Comparison of ENCODE assay signal across 13 cellular contexts in the genomic region with DNA sequence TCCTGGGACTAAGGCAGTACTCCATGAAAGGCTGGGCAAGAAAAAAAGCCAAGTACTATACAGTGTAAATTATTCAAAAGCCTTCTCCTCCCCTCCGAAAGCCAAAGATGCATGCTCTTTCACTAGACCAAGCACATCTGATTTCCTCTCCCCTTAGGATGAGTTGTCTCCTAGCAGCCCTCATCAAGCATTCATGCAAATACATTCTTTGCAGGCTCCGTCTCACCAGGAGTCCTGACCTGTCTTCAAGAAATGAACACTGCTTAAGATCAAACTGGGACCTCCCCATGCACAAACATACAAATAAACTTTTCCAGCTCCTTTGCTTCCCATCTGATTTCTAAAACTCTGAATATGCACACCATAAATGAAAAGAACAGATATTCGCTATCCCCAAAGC.
DNase-seq lines count a peak whose midpoint lies in the region; ATAC-seq, FAIRE-seq and TF ChIP-seq lines count a peak whose summit lies in the region.
"Had no signal": no experiment of that assay in that cellular context is flagged by ENCODE, and none has a peak within 500 bp of the region (broad histone marks: within the 10 kb centered on the region; RNA-seq: fewer than 3 reads in every experiment).

No MANE protein-coding gene starts in this region.

- no peak for TF ChIP-seq EP300 in H1 (IDR thresholded peaks at IDR 0.05; ENCODE audit: borderline replicate concordance in 1 of 2, low read depth in 2 of 2, low read length in 2 of 2)

- no peak overlapping the region for H3K23ac ChIP-seq in H1 (ENCODE audit: insufficient read length)
- H3K23ac ChIP-seq in H9 (ENCODE audit: insufficient read length, low read depth, low read length) = no peak overlapping the region

- H3K36me3 Mint-ChIP-seq in GM23338 (ENCODE audit: low read depth) (peaks cover 3% of the 10 kb centered on the region; the same call in 1 of the 3 replicates), neural progenitor cell (no peaks in the 10 kb centered on the region), H9 (ENCODE audit: insufficient read depth in 1 of 3, low read depth in 3 of 3) (peaks cover 0 to 15% (median 5%) of the 10 kb centered on the region in 3 experiments; a peak in 4 of 7 replicates)
- H3K36me3 Mint-ChIP-seq: CD4-positive, CD25-positive, alpha-beta regulatory T cell had no signal

- no peak overlapping the region for H2BK5ac ChIP-seq in H1 (ENCODE audit: low read depth, low read length)
- H2BK5ac ChIP-seq in H9 (ENCODE audit: insufficient read length, low read length) = no peak overlapping the region

- H2BK120ac ChIP-seq in H1 (replicated peaks; ENCODE audit: low read depth, low read length) (no peak overlapping the region), H9 (ENCODE audit: low read depth, low read length, poor library complexity, severe bottlenecking) (no peak overlapping the region)

- H3K4ac ChIP-seq in H1 (replicated peaks; ENCODE audit: insufficient read length, low read depth, low read length) (peak overlapping the region; percentile 10), H9 (ENCODE audit: low read depth, low read length) (no peak overlapping the region)

- CTCF ChIA-PET in H1 (lab: Charles Lee; ENCODE audit: partially characterized antibody) = interaction anchor here (1.2 kb wide), 1 partner anchor 133 kb away, joined by 7 read pairs; no protein-coding TSS in a partner anchor

- H3K79me2 ChIP-seq in GM23338 (replicated peaks; ENCODE audit: insufficient read depth) (no peaks in the 10 kb centered on the region), H1 (ENCODE audit: control insufficient read depth in 1 of 2, insufficient read depth in 2 of 2, low read length in 2 of 2) (no peaks in the 10 kb centered on the region), neural progenitor cell (ENCODE audit: low read depth) (no peaks in the 10 kb centered on the region), H9 (ENCODE audit: insufficient read depth, low read length) (no peaks in the 10 kb centered on the region)

- POLR2A ChIA-PET in H1 (lab: Charles Lee; ENCODE audit: partially characterized antibody) = interaction anchor here (0.9 kb wide), 1 partner anchor 134 kb away, joined by 3 read pairs; the partner anchor contains the start of gene THBS1

- peaks cover 15% of the 10 kb centered on the region for H3K4me1 Mint-ChIP-seq in GM23338
- H3K4me1 Mint-ChIP-seq in neural progenitor cell = peaks cover 20% of the 10 kb centered on the region
- H3K4me1 Mint-ChIP-seq in H9 = peaks cover 14 to 19% of the 10 kb centered on the region in 2 experiments
- H3K4me1 Mint-ChIP-seq: CD4-positive, CD25-positive, alpha-beta regulatory T cell had no signal

- H3K4me3 Mint-ChIP-seq in GM23338 = no peak overlapping the region
- no peak overlapping the region for H3K4me3 Mint-ChIP-seq in neural progenitor cell
- no peak overlapping the region for H3K4me3 Mint-ChIP-seq in H9

- no peak overlapping the region for H2BK15ac ChIP-seq in H1 (ENCODE audit: low read length)
- H2BK15ac ChIP-seq in H9 (ENCODE audit: low read depth, low read length) = no peak overlapping the region

- H3K23me2 ChIP-seq in H1 (ENCODE audit: low read depth, low read length) (no peaks in the 10 kb centered on the region), H9 (ENCODE audit: insufficient read length, low read depth, low read length, poor library complexity, severe bottlenecking) (no peaks in the 10 kb centered on the region)

- TF ChIP-seq RAD21 in H1 (IDR thresholded peaks at IDR 0.05 in 1 of 2, conservative IDR thresholded peaks at IDR 0.05 in 1 of 2; ENCODE audit: low read depth in 2 of 2, low read length in 2 of 2) = no peak

- H4K20me1 ChIP-seq in GM23338 (replicated peaks; ENCODE audit: insufficient read depth) (no peaks in the 10 kb centered on the region), H1 (replicated peaks in 1 of 2; ENCODE audit: control insufficient read depth in 1 of 2, insufficient read depth in 2 of 2, low read length in 2 of 2) (no peaks in the 10 kb centered on the region), neural progenitor cell (ENCODE audit: low read depth) (no peaks in the 10 kb centered on the region), H9 (ENCODE audit: control insufficient read depth, insufficient read depth, insufficient read length) (no peaks in the 10 kb centered on the region)
- H4K20me1 ChIP-seq: BLaER1 treated with 17β-estradiol and CSF1 and Interleukin-3, amounts not matched to agents 10 nM and 100 nM had no signal

- H3K9me2 ChIP-seq in GM23338 (ENCODE audit: insufficient read depth) = peaks cover 20% of the 10 kb centered on the region

- H3K27ac Mint-ChIP-seq in GM23338 (no peak overlapping the region), neural progenitor cell (no peak overlapping the region), H9 (peak overlapping the region in 1 of 3 experiments; percentile 15; a peak in 1 of 7 replicates)
- H3K27ac Mint-ChIP-seq: CD4-positive, CD25-positive, alpha-beta regulatory T cell had no signal

- H3K27ac ChIP-seq in GM23338 (ENCODE audit: low read depth) = no peak overlapping the region
- H3K27ac ChIP-seq in H1 (ENCODE audit: low read depth, low read length) = no peak overlapping the region
- no peak overlapping the region for H3K27ac ChIP-seq in neural progenitor cell
- H3K27ac ChIP-seq in H9 (ENCODE audit: insufficient read length, low read depth, low read length) = no peak overlapping the region
- H3K27ac ChIP-seq: BLaER1 treated with 17β-estradiol and CSF1 and Interleukin-3, amounts not matched to agents 10 nM and 100 nM had no signal

- H4K8ac ChIP-seq in H1 (ENCODE audit: extremely low read depth, insufficient read depth, low read length) = no peak overlapping the region
- no peak overlapping the region for H4K8ac ChIP-seq in H9 (replicated peaks; ENCODE audit: insufficient read length, low read depth, low read length)

- H3K27me3 Mint-ChIP-seq in GM23338 (ENCODE audit: insufficient read depth, low read depth, poor library complexity) (no peaks in the 10 kb centered on the region), neural progenitor cell (ENCODE audit: insufficient read depth, low read depth) (no peaks in the 10 kb centered on the region), H9 (ENCODE audit: low read depth) (peaks cover 3% of the 10 kb centered on the region; the same call in 1 of the 2 replicates)

- no peak overlapping the region for H3K4me3 ChIP-seq in GM23338
- H3K4me3 ChIP-seq in H1 (ENCODE audit: extremely low read depth in 1 of 4, insufficient read depth in 2 of 4, low read depth in 3 of 4, low read length in 4 of 4) = no peak overlapping the region
- H3K4me3 ChIP-seq in neural progenitor cell = no peak overlapping the region
- H3K4me3 ChIP-seq: BLaER1 treated with 17β-estradiol and CSF1 and Interleukin-3, amounts not matched to agents 10 nM and 100 nM had no signal

- H3F3A ChIP-seq in GM23338 (replicated peaks; ENCODE audit: low read depth) (no peaks in the 10 kb centered on the region), neural progenitor cell (ENCODE audit: low read depth) (no peaks in the 10 kb centered on the region)

- H2BK12ac ChIP-seq in H1 (ENCODE audit: low read depth, low read length) (no peak overlapping the region), H9 (ENCODE audit: insufficient read length, low read depth, low read length) (no peak overlapping the region)

- no peaks in the 10 kb centered on the region for H3K4me1 ChIP-seq in GM23338 (ENCODE audit: insufficient read depth)
- H3K4me1 ChIP-seq in H1 (replicated peaks in 1 of 4; ENCODE audit: control insufficient read depth in 3 of 4, insufficient read depth in 4 of 4, low read length in 3 of 4) = peaks cover 0 to 4% (median 0%) of the 10 kb centered on the region in 4 experiments; a peak in 3 of 7 replicates
- peaks cover 11% of the 10 kb centered on the region for H3K4me1 ChIP-seq in neural progenitor cell
- H3K4me1 ChIP-seq in H9 (ENCODE audit: insufficient read depth, low read length) = no peaks in the 10 kb centered on the region

- no peak overlapping the region for H3K9ac ChIP-seq in H1 (replicated peaks in 1 of 4; ENCODE audit: extremely low read depth in 1 of 4, low read depth in 3 of 4, low read length in 3 of 4)
- no peak overlapping the region for H3K9ac ChIP-seq in neural progenitor cell
- H3K9ac ChIP-seq in H9 (ENCODE audit: extremely low read depth, insufficient read length, low read length) = no peak overlapping the region
- H3K9ac ChIP-seq: BLaER1 treated with 17β-estradiol and CSF1 and Interleukin-3, amounts not matched to agents 10 nM and 100 nM had no signal

- H4K5ac ChIP-seq in H1 (ENCODE audit: insufficient read length, low read depth, low read length) (no peak overlapping the region), H9 (ENCODE audit: insufficient read length, low read depth, low read length) (no peak overlapping the region)

- H3T11ph ChIP-seq in H9 (ENCODE audit: low read length) = no peak overlapping the region

- no peaks in the 10 kb centered on the region for H3K36me3 ChIP-seq in GM23338 (ENCODE audit: insufficient read depth)
- H3K36me3 ChIP-seq in H1 (ENCODE audit: control insufficient read depth in 2 of 4, insufficient read depth in 4 of 4, low read length in 3 of 4) = no peaks in the 10 kb centered on the region
- no peaks in the 10 kb centered on the region for H3K36me3 ChIP-seq in neural progenitor cell
- H3K36me3 ChIP-seq: BLaER1 treated with 17β-estradiol and CSF1 and Interleukin-3, amounts not matched to agents 10 nM and 100 nM had no signal

- ATAC-seq in GM23338 (no peak), left lobe of liver (no peak), HG03457 (IDR thresholded peaks at IDR 0.05; ENCODE audit: unreplicated experiment) (no peak)

- no peak overlapping the region for H3K18ac ChIP-seq in H1 (ENCODE audit: extremely low read depth, low read length)
- no peak overlapping the region for H3K18ac ChIP-seq in H9 (ENCODE audit: insufficient read length, low read depth, low read length)

- H3K4me2 ChIP-seq in GM23338 (no peak overlapping the region), H1 (ENCODE audit: insufficient read depth in 1 of 2, low read depth in 2 of 2, low read length in 2 of 2) (no peak overlapping the region), neural progenitor cell (no peak overlapping the region), H9 (ENCODE audit: insufficient read depth, insufficient read length, low read length) (no peak overlapping the region)
- H3K4me2 ChIP-seq: BLaER1 treated with 17β-estradiol and CSF1 and Interleukin-3, amounts not matched to agents 10 nM and 100 nM had no signal

- H2BK20ac ChIP-seq in H1 (ENCODE audit: low read length) (no peak overlapping the region), H9 (ENCODE audit: low read depth, low read length, poor library complexity, severe bottlenecking) (no peak overlapping the region)

- TF ChIP-seq POLR2A in H1 (IDR thresholded peaks at IDR 0.05; ENCODE audit: control extremely low read depth in 1 of 2, low read depth in 2 of 2, low read length in 2 of 2) = no peak

- H3K56ac ChIP-seq in H1 (replicated peaks; ENCODE audit: insufficient read length, low read depth, low read length) (no peak overlapping the region), H9 (ENCODE audit: insufficient read length, low read depth, low read length) (no peak overlapping the region)

- FAIRE-seq in H1 (lab: Jason Lieb, UNC) = no peak
- FAIRE-seq: GM19239, H54 had no signal

- no peak overlapping the region; the same call in 1 of the 2 replicates for H2AFZ ChIP-seq in GM23338
- no peak overlapping the region for H2AFZ ChIP-seq in H1 (ENCODE audit: low read length)
- H2AFZ ChIP-seq in neural progenitor cell (replicated peaks) = no peak overlapping the region
- no peak overlapping the region for H2AFZ ChIP-seq in H9 (ENCODE audit: low read length)

- H3K79me1 ChIP-seq in H1 (ENCODE audit: low read depth, low read length) (no peaks in the 10 kb centered on the region), H9 (ENCODE audit: insufficient read depth, low read depth, low read length, poor library complexity, severe bottlenecking) (no peaks in the 10 kb centered on the region)

- H4K91ac ChIP-seq in H1 (replicated peaks; ENCODE audit: insufficient read length, low read length) = no peak overlapping the region
- no peak overlapping the region for H4K91ac ChIP-seq in H9 (ENCODE audit: insufficient read length, low read depth, low read length)

- TF ChIP-seq CTCF in GM23338 (conservative IDR thresholded peaks at IDR 0.05; ENCODE audit: low read depth in 2 of 2) = no peak
- TF ChIP-seq CTCF in H1 (IDR thresholded peaks at IDR 0.05; ENCODE audit: control extremely low read depth in 1 of 3, insufficient read depth in 1 of 3, low read depth in 1 of 3, low read length in 3 of 3) = no peak
- no peak for TF ChIP-seq CTCF in neural progenitor cell (IDR thresholded peaks at IDR 0.05)
- no peak for TF ChIP-seq CTCF in H9 (conservative IDR thresholded peaks at IDR 0.05)

- H3K27me3 ChIP-seq in GM23338 (ENCODE audit: insufficient read depth) = no peaks in the 10 kb centered on the region
- no peaks in the 10 kb centered on the region for H3K27me3 ChIP-seq in H1 (replicated peaks in 1 of 4; ENCODE audit: control insufficient read depth in 3 of 4, extremely low read depth in 1 of 4, insufficient read depth in 3 of 4, low read length in 3 of 4)
- H3K27me3 ChIP-seq in neural progenitor cell = no peaks in the 10 kb centered on the region
- H3K27me3 ChIP-seq in H9 (ENCODE audit: insufficient read depth, low read length) = no peaks in the 10 kb centered on the region
- H3K27me3 ChIP-seq: BLaER1 treated with 17β-estradiol and CSF1 and Interleukin-3, amounts not matched to agents 10 nM and 100 nM had no signal

- no peak overlapping the region for H2AK5ac ChIP-seq in H1 (ENCODE audit: low read depth, low read length)
- H2AK5ac ChIP-seq in H9 (ENCODE audit: insufficient read length, low read length) = no peak overlapping the region

- H3K9me3 ChIP-seq in H1 (ENCODE audit: insufficient read depth in 2 of 2, low read depth in 1 of 2, low read length in 1 of 2) (peaks cover 0 to 5% of the 10 kb centered on the region in 2 experiments; a peak in 1 of 4 replicates), neural progenitor cell (ENCODE audit: low read depth) (no peaks in the 10 kb centered on the region), H9 (ENCODE audit: control insufficient read depth, low read depth, low read length) (no peaks in the 10 kb centered on the region)
- H3K9me3 ChIP-seq: BLaER1 treated with 17β-estradiol and CSF1 and Interleukin-3, amounts not matched to agents 10 nM and 100 nM had no signal

- peaks cover 12% of the 10 kb centered on the region; the same call in 2 of the 3 replicates for H3K9me3 Mint-ChIP-seq in GM23338
- H3K9me3 Mint-ChIP-seq in neural progenitor cell = no peaks in the 10 kb centered on the region
- H3K9me3 Mint-ChIP-seq in H9 = peaks cover 15% of the 10 kb centered on the region in 2 experiments

- WGBS in H1 (ENCODE audit: extremely low coverage in 1 of 2, insufficient coverage in 1 of 2, insufficient read length in 1 of 2, insufficient replicate concordance in 2 of 2, low coverage in 1 of 2, low lambda C conversion rate in 2 of 2, missing lambda C conversion rate in 1 of 2), 2 experiments = 79% methylated on average over 3 of the region's 3 CpGs; no CpG with 5 or more reads in 1 of the 2 experiments
- WGBS in H9 (ENCODE audit: extremely low coverage, insufficient read length, low lambda C conversion rate) = no CpG with 5 or more reads among the region's 3 CpGs

- DNase-seq in GM23338 (ENCODE audit: low spot score) = peak; percentile 10
- DNase-seq in NCI-H69 (lab: John Stamatoyannopoulos, UW) = peak; percentile 49
- DNase-seq in H1 (ENCODE audit: low read depth in 1 of 2, low spot score in 2 of 2) = no peak
- peak; percentile 26 for DNase-seq in neural progenitor cell (ENCODE audit: low spot score)
- no peak for DNase-seq in left lobe of liver (ENCODE audit: low spot score)
- DNase-seq in H9 = no peak
- DNase-seq: 8988T; CD4-positive, CD25-positive, alpha-beta regulatory T cell; GF-D8 had no signal

- H3K14ac ChIP-seq in H1 (ENCODE audit: insufficient read length) = no peak overlapping the region
- H3K14ac ChIP-seq in H9 (ENCODE audit: insufficient read depth, low read length) = no peak overlapping the region

Comparison
In these comparisons a context has a peak if more than half of its experiments do, and no peak if none do; other contexts are left out.
1. DNase-seq: peak in GM23338 (single experiment), NCI-H69 (single experiment) and neural progenitor cell (single experiment); none in H1 (0 of 2), left lobe of liver (single experiment) and H9 (single experiment).